In the genomic region with DNA sequence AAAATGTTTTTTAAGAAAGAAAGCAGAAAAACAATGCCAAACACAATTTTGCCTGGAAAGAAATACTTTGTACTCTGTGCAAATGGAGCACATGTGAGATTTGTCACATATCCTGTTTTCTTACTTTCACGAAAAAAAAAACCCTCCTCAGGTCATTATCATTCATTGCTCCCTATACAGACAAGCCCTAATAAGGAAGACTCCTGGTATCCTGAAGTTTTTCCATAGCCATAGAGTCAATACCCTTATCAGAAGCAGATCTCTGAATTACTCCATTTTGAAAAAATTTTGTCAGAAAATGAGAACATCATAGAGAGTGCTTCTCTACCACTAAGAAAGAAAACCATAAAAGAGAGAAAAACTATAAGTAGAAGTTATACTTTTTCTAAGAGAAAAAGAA, we compare ENCODE assay signal across 1 cellular context.
TF ChIP-seq lines count a peak whose summit lies in the region.

No MANE protein-coding gene starts in this region.

TF ChIP-seq in H1, 55 proteins besides CTCF, POLR2A, EP300 and RAD21:
- TF ChIP-seq SIRT6 (IDR thresholded peaks at IDR 0.05; ENCODE audit: low read length), result no peak
- TF ChIP-seq SRF (IDR thresholded peaks at IDR 0.05; ENCODE audit: low read depth, low read length), result peak; percentile 28; the same call in 1 of the 2 replicates
